In the genomic region with DNA sequence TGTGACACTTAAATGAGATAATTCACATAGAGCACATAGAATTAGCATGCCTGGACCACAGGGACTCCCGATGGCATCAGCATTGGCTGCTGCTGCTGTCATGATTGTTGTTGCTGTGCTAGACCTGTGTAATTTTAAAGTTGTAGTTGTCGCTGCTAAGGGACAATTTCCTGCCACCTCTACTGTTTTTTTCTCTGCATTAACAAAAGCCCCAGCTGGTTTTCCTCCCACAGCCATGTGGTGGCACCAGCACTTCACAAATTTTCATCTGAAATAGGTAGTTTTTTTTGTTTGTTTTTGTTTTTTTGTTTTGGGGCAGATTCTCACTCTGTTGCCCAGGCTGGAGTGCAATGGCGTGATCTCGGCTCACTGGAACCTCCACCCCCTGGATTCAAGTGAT, we compare ENCODE assay signal across 8 cellular contexts. TPM values are rescaled to one million over a fixed set of nuclear protein-coding genes. Genes with fewer than 3 reads are reported as not detected.
DNase-seq lines count a peak whose midpoint lies in the region; ATAC-seq and TF ChIP-seq lines count a peak whose summit lies in the region.

No MANE protein-coding gene starts in this region.

- H3K4me1 Mint-ChIP-seq in activated B cell treated with CpG ODN at 0.5 μM for 24 hours = peaks cover 7% of the 10 kb centered on the region

- CTCF ChIA-PET in activated B cell treated with CpG ODN at 0.5 μM for 24 hours (lab: Charles Lee) = interaction anchor here (0.6 to 12.9 kb wide), 13 partner anchors 25 to 542 kb away, joined by 3 to 210 read pairs (median 4); no protein-coding TSS in a partner anchor

- no peak overlapping the region for H3K4me3 ChIP-seq in aorta (ENCODE audit: low read length in 2 of 2)

- DNase-seq in DMS114 treated with DMSO at 0.1 percent for 48 hours (lab: John Stamatoyannopoulos, UW; ENCODE audit: unreplicated experiment) (peak; percentile 39), LoVo (ENCODE audit: low spot score) (peak; percentile 14), activated B cell treated with CpG ODN at 0.5 μM for 24 hours (no peak), ecto neural progenitor cell (ENCODE audit: low spot score) (peak; percentile 53), myocyte (ENCODE audit: low read depth) (peak; percentile 50), NCI-H1048 (lab: John Stamatoyannopoulos, UW) (no peak), aorta (no peak)

- H3K27ac ChIP-seq in aorta (ENCODE audit: low read depth in 1 of 2, low read length in 2 of 2) = no peak overlapping the region

- H3K27me3 ChIP-seq in aorta (ENCODE audit: control insufficient read depth in 1 of 2, insufficient read depth in 2 of 2, low read length in 1 of 2) = no peaks in the 10 kb centered on the region

- H3K27ac Mint-ChIP-seq in activated B cell treated with CpG ODN at 0.5 μM for 24 hours = no peak overlapping the region

- peak; percentile 76 for ATAC-seq in GM19455 (IDR thresholded peaks at IDR 0.05; ENCODE audit: unreplicated experiment)
- ATAC-seq in activated B cell treated with CpG ODN at 0.5 μM for 24 hours (ENCODE audit: low read depth) = peak; percentile 40
- no peak for ATAC-seq in aorta (ENCODE audit: low FRiP score)

- H3K27me3 Mint-ChIP-seq in activated B cell treated with CpG ODN at 0.5 μM for 24 hours = peaks cover 6% of the 10 kb centered on the region

- no peaks in the 10 kb centered on the region for H3K4me1 ChIP-seq in aorta (ENCODE audit: control insufficient read depth in 1 of 2, insufficient read depth in 2 of 2, low read length in 2 of 2)

- no peak overlapping the region for H3K4me3 Mint-ChIP-seq in activated B cell treated with CpG ODN at 0.5 μM for 24 hours

- no peak for TF ChIP-seq CTCF in activated B cell treated with CpG ODN at 0.5 μM for 24 hours (IDR thresholded peaks at IDR 0.05)

- H3K9me3 ChIP-seq in aorta (ENCODE audit: control insufficient read depth, low read length) = no peaks in the 10 kb centered on the region

- intact Hi-C loops in activated B cell treated with CpG ODN at 0.5 μM for 24 hours (cut with micrococcal nuclease) = loop anchor here (1.0 to 2.0 kb wide), 3 partner anchors 62 to 636 kb away; no protein-coding TSS in a partner anchor
- intact Hi-C loops in aorta (cut with DNase I) = loop anchor here in 1 of 2 donors (2.0 kb wide), 2 partner anchors 62 to 124 kb away; no protein-coding TSS in a partner anchor

- WGBS in aorta, 2 donors = 13 to 20% methylated on average over 4 of the region's 4 CpGs

- H3K36me3 Mint-ChIP-seq in activated B cell treated with CpG ODN at 0.5 μM for 24 hours (ENCODE audit: low read depth) = no peaks in the 10 kb centered on the region

- no peaks in the 10 kb centered on the region for H3K9me3 Mint-ChIP-seq in activated B cell treated with CpG ODN at 0.5 μM for 24 hours

- no peaks in the 10 kb centered on the region for H3K36me3 ChIP-seq in aorta (ENCODE audit: control insufficient read depth in 1 of 2, insufficient read depth in 2 of 2, low read length in 1 of 2)

- POLR2A ChIA-PET in activated B cell treated with CpG ODN at 0.5 μM for 24 hours (lab: Charles Lee) = interaction anchor here (0.6 kb wide), 1 partner anchor 98 kb away, joined by 4 read pairs; no protein-coding TSS in a partner anchor

RNA-seq across cellular contexts. Expression of gene PRXL2A, which starts 25.4 kb away (rescaled TPM):
- 8.5 and 10.3 TPM in 2 replicates for total RNA-seq in activated B cell treated with CpG ODN at 0.5 μM for 24 hours
- total RNA-seq in myocyte = 0.11 and 0.31 TPM in 2 replicates
- polyA plus RNA-seq in myocyte (2012) = not detected
- total RNA-seq in aorta = 10 to 100 TPM; 39.7 to 43.1 TPM
- polyA plus RNA-seq in aorta = 10 to 100 TPM; 15.6 to 32.3 TPM

RNA-seq across cellular contexts. Expression of gene DYDC2, which starts 26.4 kb away (rescaled TPM):
- not detected in 2 replicates for total RNA-seq in activated B cell treated with CpG ODN at 0.5 μM for 24 hours
- total RNA-seq in myocyte = not detected in 2 replicates
- polyA plus RNA-seq in myocyte (2012) = 0.06 TPM
- not detected for total RNA-seq in aorta
- not detected for polyA plus RNA-seq in aorta

RNA-seq across cellular contexts. Expression of gene DYDC1, which starts 26.4 kb away (rescaled TPM):
- total RNA-seq in activated B cell treated with CpG ODN at 0.5 μM for 24 hours (not detected in 2 replicates), myocyte (not detected in 2 replicates), aorta (not detected)
- not detected for polyA plus RNA-seq in myocyte (2012)
- polyA plus RNA-seq in aorta = not detected

Comparison
In these comparisons a context has a peak if more than half of its experiments do, and no peak if none do; other contexts are left out.
1. DNase-seq: peak in DMS114 treated with DMSO at 0.1 percent for 48 hours (single experiment), LoVo (single experiment), ecto neural progenitor cell (single experiment) and myocyte (single experiment); none in activated B cell treated with CpG ODN at 0.5 μM for 24 hours (single experiment), NCI-H1048 (single experiment) and aorta (0 of 2).